Comparison of ENCODE assay signal across 1 cellular context in genomic region chr14:50060871-50061663, GRCh38.
TF ChIP-seq lines count a peak whose summit lies in the region.

No MANE protein-coding gene starts in this region.

TF ChIP-seq in HepG2, 621 proteins besides CTCF, POLR2A, EP300 and RAD21 (continued from another document and continues in another):
- TF ChIP-seq SP1 (IDR thresholded peaks at IDR 0.05): no peak
- TF ChIP-seq SP1 (CRISPR knock-in tag; IDR thresholded peaks at IDR 0.05): no peak
- TF ChIP-seq TBX2 (CRISPR knock-in tag; IDR thresholded peaks at IDR 0.05; ENCODE audit: borderline replicate concordance): no peak
- TF ChIP-seq NFRKB (IDR thresholded peaks at IDR 0.05): no peak
- no peak for TF ChIP-seq ZSCAN25 (CRISPR knock-in tag; IDR thresholded peaks at IDR 0.05)
- TF ChIP-seq NFATC3 (CRISPR knock-in tag; IDR thresholded peaks at IDR 0.05): no peak
- TF ChIP-seq MLX (CRISPR knock-in tag; IDR thresholded peaks at IDR 0.05): no peak
- TF ChIP-seq ZFAT (CRISPR knock-in tag; conservative IDR thresholded peaks at IDR 0.05): peak; percentile 61; the same call in 1 of the 2 replicates
- no peak for TF ChIP-seq U2AF2 (IDR thresholded peaks at IDR 0.05; ENCODE audit: low read depth, low read length)
- TF ChIP-seq ZNF180 (CRISPR knock-in tag; IDR thresholded peaks at IDR 0.05; ENCODE audit: borderline replicate concordance, low read depth): no peak
- peak; percentile 31 for TF ChIP-seq BCL6 (CRISPR knock-in tag; IDR thresholded peaks at IDR 0.05)
- TF ChIP-seq REXO4 (CRISPR knock-in tag; IDR thresholded peaks at IDR 0.05; ENCODE audit: borderline replicate concordance): no peak
- no peak for TF ChIP-seq ZNF124 (CRISPR knock-in tag; IDR thresholded peaks at IDR 0.05)
- peak; percentile 80; the same call in 1 of the 2 replicates for TF ChIP-seq YEATS4 (CRISPR knock-in tag; IDR thresholded peaks at IDR 0.05; ENCODE audit: borderline replicate concordance)
- no peak for TF ChIP-seq ZNF609 (CRISPR knock-in tag; IDR thresholded peaks at IDR 0.05; ENCODE audit: borderline replicate concordance)
- no peak for TF ChIP-seq BORCS8-MEF2B (CRISPR knock-in tag; IDR thresholded peaks at IDR 0.05)
- TF ChIP-seq ZBTB7B (CRISPR knock-in tag; IDR thresholded peaks at IDR 0.05): no peak; the same call in 1 of the 2 replicates
- TF ChIP-seq ATF1 (CRISPR knock-in tag; IDR thresholded peaks at IDR 0.05): peak; percentile 9; the same call in 1 of the 2 replicates
- no peak for TF ChIP-seq NR1H2 (CRISPR knock-in tag; IDR thresholded peaks at IDR 0.05; ENCODE audit: borderline replicate concordance, low read depth)
- TF ChIP-seq TEAD3 (CRISPR knock-in tag; optimal IDR thresholded peaks at IDR 0.05; ENCODE audit: borderline replicate concordance): peak; percentile 12
- peak; percentile 75 for TF ChIP-seq MAX (IDR thresholded peaks at IDR 0.05)
- peak; percentile 73 for TF ChIP-seq ZFX (CRISPR knock-in tag; IDR thresholded peaks at IDR 0.05; ENCODE audit: low read depth)
- TF ChIP-seq GATAD2A (CRISPR knock-in tag; IDR thresholded peaks at IDR 0.05): no peak; the same call in 1 of the 2 replicates
- TF ChIP-seq MLXIP (CRISPR knock-in tag; IDR thresholded peaks at IDR 0.05; ENCODE audit: borderline replicate concordance): no peak
- TF ChIP-seq PHF21A (CRISPR knock-in tag; IDR thresholded peaks at IDR 0.05): peak; percentile 72; the same call in 1 of the 2 replicates
- no peak for TF ChIP-seq ZNF605 (CRISPR knock-in tag; IDR thresholded peaks at IDR 0.05)
- no peak for TF ChIP-seq ZNF780A (CRISPR knock-in tag; IDR thresholded peaks at IDR 0.05)
- TF ChIP-seq CENPX (CRISPR knock-in tag; IDR thresholded peaks at IDR 0.05): no peak
- TF ChIP-seq PLSCR1 (CRISPR knock-in tag; IDR thresholded peaks at IDR 0.05; ENCODE audit: borderline replicate concordance): no peak
- peak; percentile 50; the same call in 1 of the 2 replicates for TF ChIP-seq ZNF740 (CRISPR knock-in tag; IDR thresholded peaks at IDR 0.05)
- no peak for TF ChIP-seq PTBP1 (IDR thresholded peaks at IDR 0.05; ENCODE audit: low read depth, low read length, poor library complexity, severe bottlenecking)
- TF ChIP-seq ZNF616 (CRISPR knock-in tag; IDR thresholded peaks at IDR 0.05; ENCODE audit: low read depth): no peak
- TF ChIP-seq FOXJ3 (CRISPR knock-in tag; IDR thresholded peaks at IDR 0.05; ENCODE audit: borderline replicate concordance): peak; percentile 80; the same call in 1 of the 2 replicates
- TF ChIP-seq HIVEP1 (CRISPR knock-in tag; IDR thresholded peaks at IDR 0.05): 0 out of 2 replicates have a peak, but pooled peaks have one; percentile 26
- TF ChIP-seq ZNF772 (CRISPR knock-in tag; IDR thresholded peaks at IDR 0.05): no peak
- no peak for TF ChIP-seq HMG20A (CRISPR knock-in tag; IDR thresholded peaks at IDR 0.05; ENCODE audit: borderline replicate concordance)
- no peak for TF ChIP-seq NRL (CRISPR knock-in tag; IDR thresholded peaks at IDR 0.05; ENCODE audit: borderline replicate concordance)
- TF ChIP-seq EZH2 (conservative IDR thresholded peaks at IDR 0.05; ENCODE audit: low read depth, low read length): no peak
- TF ChIP-seq DR1 (CRISPR knock-in tag; IDR thresholded peaks at IDR 0.05): 0 out of 2 replicates have a peak, but pooled peaks have one; percentile 28
- no peak for TF ChIP-seq ZNF318 (CRISPR knock-in tag; IDR thresholded peaks at IDR 0.05)
- no peak for TF ChIP-seq ZFP41 (CRISPR knock-in tag; IDR thresholded peaks at IDR 0.05; ENCODE audit: borderline replicate concordance)
- TF ChIP-seq SOX13 (IDR thresholded peaks at IDR 0.05): no peak
- peak in 1 of 2 experiments; percentile 25; a peak in 1 of 4 replicates for TF ChIP-seq SOX13 (CRISPR knock-in tag; conservative IDR thresholded peaks at IDR 0.05 in 1 of 2, IDR thresholded peaks at IDR 0.05 in 1 of 2)
- TF ChIP-seq AGO1 (IDR thresholded peaks at IDR 0.05; ENCODE audit: low read depth, low read length, poor library complexity, severe bottlenecking): no peak
- no peak for TF ChIP-seq MAZ (IDR thresholded peaks at IDR 0.05; ENCODE audit: borderline replicate concordance, low read depth, low read length)
- no peak for TF ChIP-seq MAZ (CRISPR knock-in tag; IDR thresholded peaks at IDR 0.05; ENCODE audit: low read depth)
- TF ChIP-seq SIN3A (IDR thresholded peaks at IDR 0.05; ENCODE audit: borderline replicate concordance, low read depth, low read length): peak; percentile 67; the same call in 1 of the 2 replicates
- no peak for TF ChIP-seq MXD4 (CRISPR knock-in tag; IDR thresholded peaks at IDR 0.05)
- 0 out of 2 replicates have a peak, but pooled peaks have one; percentile 50 for TF ChIP-seq MAFG (CRISPR knock-in tag; IDR thresholded peaks at IDR 0.05)
- no peak for TF ChIP-seq TGIF2 (CRISPR knock-in tag; IDR thresholded peaks at IDR 0.05)
- peak; percentile 94 for TF ChIP-seq CEBPB (IDR thresholded peaks at IDR 0.05; ENCODE audit: borderline replicate concordance, low read depth, low read length)
- no peak for TF ChIP-seq ZNF484 (CRISPR knock-in tag; IDR thresholded peaks at IDR 0.05; ENCODE audit: borderline replicate concordance, low read depth)
